ENCODE assay signal across 26 cellular contexts in the genomic region with DNA sequence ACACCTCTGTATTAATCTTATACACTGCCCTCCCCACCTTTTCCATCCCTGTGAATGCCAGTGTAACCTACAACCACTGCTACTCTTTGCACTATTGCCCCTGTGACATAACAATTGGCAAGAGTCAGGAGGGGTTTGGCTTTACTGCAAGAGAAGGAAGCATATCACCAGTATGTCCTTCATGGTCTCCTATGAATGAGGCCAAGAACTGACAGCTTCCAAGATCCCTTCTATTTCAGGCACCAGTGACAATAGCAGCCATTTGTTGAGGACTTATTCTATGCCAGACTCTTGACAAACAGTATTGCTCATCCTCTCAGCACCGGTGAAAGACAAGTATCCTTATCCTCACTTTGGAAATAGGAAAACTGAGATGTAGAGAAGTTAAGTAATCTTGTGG.
"Had no signal": no experiment of that assay in that cellular context is flagged by ENCODE, and none has a peak within 500 bp of the region (broad histone marks: within the 10 kb centered on the region; RNA-seq: fewer than 3 reads in every experiment).

No MANE protein-coding gene starts in this region.

- H3K27ac ChIP-seq: brain microvascular endothelial cell, cardiac muscle cell, SJSA1 had no signal

- DNase-seq: activated B cell treated with CpG ODN at 0.5 μM for 24 hours; activated CD4-positive, alpha-beta T cell treated with anti-CD3 and anti-CD28 coated beads for 1 hour; activated CD4-positive, alpha-beta T cell treated with anti-CD3 and anti-CD28 coated beads, Interleukin-2, amount 50 U/mL, for 48 hours; activated CD8-positive, alpha-beta memory T cell treated with anti-CD3 and anti-CD28 coated beads, Interleukin-2, amount 10 ng/mL, durations not matched to agents 7 days and 5 days; activated gamma-delta T cell; activated naive CD4-positive, alpha-beta T cell treated with anti-CD3 and anti-CD28 coated beads for 36 hours; activated naive CD8-positive, alpha-beta T cell treated with anti-CD3 and anti-CD28 coated beads for 36 hours; activated T-cell treated with anti-CD3 and anti-CD28 coated beads, Interleukin-2, amount 50 U/mL, for 4 hours; brain microvascular endothelial cell; cerebellar nuclear complex; KG1; NCI-H1092; NCI-H1417 treated with DMSO at 0.1 percent for 48 hours; NCI-H1694; NCI-H2029; NCI-H2107; NCI-H510A treated with DMSO at 0.1 percent for 48 hours; NCI-H69; NK-92 treated with Interleukin-12 subunit alpha and Interleukin-12 subunit beta, amount 100 ng/mL, for 24 hours; OCI-M1; RPMI8226; SHP77; T1000 had no signal

- H3K36me3 ChIP-seq: brain microvascular endothelial cell, cardiac muscle cell, SJSA1 had no signal

- H3K27me3 ChIP-seq: cardiac muscle cell, SJSA1 had no signal

- H3K4me3 ChIP-seq: cardiac muscle cell, SJSA1 had no signal

- ATAC-seq: activated CD8-positive, alpha-beta memory T cell treated with anti-CD3 and anti-CD28 coated beads, Interleukin-2, amount 10 ng/mL, durations not matched to agents 7 days and 5 days; activated T-cell treated with anti-CD3 and anti-CD28 coated beads, Interleukin-2, amount 50 U/mL, for 4 hours; Panc1 had no signal

- H3K9me3 ChIP-seq: SJSA1 had no signal
